In genomic region chr1:206288453-206288852, GRCh38 we compare ENCODE assay signal across 7 cellular contexts.
DNase-seq lines count a peak whose midpoint lies in the region; ATAC-seq and TF ChIP-seq lines count a peak whose summit lies in the region.
"Not testable (repeated sequence)": the region's sequence is repeated elsewhere in the genome, so short reads cannot be mapped to it uniquely, and the experiment has no call there.

No MANE protein-coding gene starts in this region.

- not testable (repeated sequence) for H3K9me3 ChIP-seq in left lung

- H3K4me1 ChIP-seq in left lung = not testable (repeated sequence)

- not testable (repeated sequence) for H3K36me3 ChIP-seq in left lung

- H3K4me1 Mint-ChIP-seq in activated CD4-positive, alpha-beta T cell treated with anti-CD3 and anti-CD28 coated beads for 36 hours = not testable (repeated sequence)
- H3K4me1 Mint-ChIP-seq in activated naive CD8-positive, alpha-beta T cell treated with anti-CD3 and anti-CD28 coated beads, Interleukin-2, amount 50 U/mL, for 24 hours = peaks cover 15% of the 10 kb centered on the region

- not testable (repeated sequence) for H3K27ac Mint-ChIP-seq in activated CD4-positive, alpha-beta T cell treated with anti-CD3 and anti-CD28 coated beads for 36 hours; activated naive CD8-positive, alpha-beta T cell treated with anti-CD3 and anti-CD28 coated beads, Interleukin-2, amount 50 U/mL, for 24 hours

- POLR2A ChIA-PET in activated CD4-positive, alpha-beta T cell treated with anti-CD3 and anti-CD28 coated beads for 36 hours (lab: Charles Lee) = not testable (repeated sequence)

- H3K27me3 Mint-ChIP-seq in activated CD4-positive, alpha-beta T cell treated with anti-CD3 and anti-CD28 coated beads for 36 hours; activated naive CD8-positive, alpha-beta T cell treated with anti-CD3 and anti-CD28 coated beads, Interleukin-2, amount 50 U/mL, for 24 hours: not testable (repeated sequence)

- not testable (repeated sequence) for H3K36me3 Mint-ChIP-seq in activated CD4-positive, alpha-beta T cell treated with anti-CD3 and anti-CD28 coated beads for 36 hours (ENCODE audit: low read depth); activated naive CD8-positive, alpha-beta T cell treated with anti-CD3 and anti-CD28 coated beads, Interleukin-2, amount 50 U/mL, for 24 hours (ENCODE audit: low read depth)

- H3K27ac ChIP-seq in left lung = not testable (repeated sequence)

- not testable (repeated sequence) for H3K9me3 Mint-ChIP-seq in activated CD4-positive, alpha-beta T cell treated with anti-CD3 and anti-CD28 coated beads for 36 hours (ENCODE audit: low read depth); activated naive CD8-positive, alpha-beta T cell treated with anti-CD3 and anti-CD28 coated beads, Interleukin-2, amount 50 U/mL, for 24 hours

- DNase-seq in activated CD4-positive, alpha-beta T cell treated with anti-CD3 and anti-CD28 coated beads for 36 hours; activated naive CD8-positive, alpha-beta T cell treated with anti-CD3 and anti-CD28 coated beads, Interleukin-2, amount 50 U/mL, for 24 hours; left lung; sciatic nerve (ENCODE audit: low spot score): not testable (repeated sequence)

- H3K4me3 Mint-ChIP-seq in activated CD4-positive, alpha-beta T cell treated with anti-CD3 and anti-CD28 coated beads for 36 hours; activated naive CD8-positive, alpha-beta T cell treated with anti-CD3 and anti-CD28 coated beads, Interleukin-2, amount 50 U/mL, for 24 hours: not testable (repeated sequence)

- H3K4me3 ChIP-seq in left lung = not testable (repeated sequence)

- TF ChIP-seq CTCF in left lung (IDR thresholded peaks at IDR 0.05) = not testable (repeated sequence)

- not testable (repeated sequence) for H3K27me3 ChIP-seq in left lung

- intact Hi-C loops in activated CD4-positive, alpha-beta T cell treated with anti-CD3 and anti-CD28 coated beads for 36 hours (cut with DNase I, micrococcal nuclease); left lung (cut with DNase I); sciatic nerve (cut with DNase I): not testable (repeated sequence)

- ATAC-seq in GM18858 (IDR thresholded peaks at IDR 0.05; ENCODE audit: unreplicated experiment) (peak; percentile 41), HG02798 (IDR thresholded peaks at IDR 0.05; ENCODE audit: poor library complexity, unreplicated experiment) (peak; percentile 40), HG03565 (IDR thresholded peaks at IDR 0.05; ENCODE audit: unreplicated experiment) (peak; percentile 36), left lung (peak; percentile 60), sciatic nerve (peak; percentile 61)
- ATAC-seq in activated CD4-positive, alpha-beta T cell treated with anti-CD3 and anti-CD28 coated beads for 36 hours = peak; percentile 87
- peak; percentile 55 for ATAC-seq in activated naive CD8-positive, alpha-beta T cell treated with anti-CD3 and anti-CD28 coated beads, Interleukin-2, amount 50 U/mL, for 24 hours

- CTCF ChIA-PET in activated CD4-positive, alpha-beta T cell treated with anti-CD3 and anti-CD28 coated beads for 36 hours (lab: Charles Lee) = not testable (repeated sequence)

Comparison
In these comparisons a context has a peak if more than half of its experiments do, and no peak if none do; other contexts are left out.
1. ATAC-seq: peak in every context shown above with its lines; median percentile 87 in activated CD4-positive, alpha-beta T cell treated with anti-CD3 and anti-CD28 coated beads for 36 hours; 61 in sciatic nerve; 60 in left lung; 55 in activated naive CD8-positive, alpha-beta T cell treated with anti-CD3 and anti-CD28 coated beads, Interleukin-2, amount 50 U/mL, for 24 hours; 41 in GM18858; 40 in HG02798; 36 in HG03565.